In genomic region chr1:201481761-201482493, GRCh38 we compare ENCODE assay signal across 8 cellular contexts. TPM values are rescaled to one million over a fixed set of nuclear protein-coding genes. Genes with fewer than 3 reads are reported as not detected.
DNase-seq lines count a peak whose midpoint lies in the region; ATAC-seq, FAIRE-seq and TF ChIP-seq lines count a peak whose summit lies in the region.

No MANE protein-coding gene starts in this region.

- ATAC-seq in omental fat pad (ENCODE audit: low FRiP score): peak; percentile 82

- H3K4me1 ChIP-seq in SJCRH30 (peaks cover 43% of the 10 kb centered on the region), suprapubic skin (peaks cover 50% of the 10 kb centered on the region)

- H3K4me3 ChIP-seq in LNCaP clone FGC (ENCODE audit: low read depth, low read length) (no peak overlapping the region), SJCRH30 (peak overlapping the region; percentile 22), suprapubic skin (peak overlapping the region; percentile 40)

- TF ChIP-seq POLR2A in H54 (IDR thresholded peaks at IDR 0.05; ENCODE audit: low read depth, low read length): no peak
- no peak for TF ChIP-seq POLR2A in suprapubic skin (IDR thresholded peaks at IDR 0.05)

- peak; percentile 85 for DNase-seq in ELR (ENCODE audit: low read depth)
- DNase-seq in H54 (ENCODE audit: insufficient read length, low spot score): peak; percentile 93
- DNase-seq in LNCaP clone FGC (ENCODE audit: low read depth): no peak
- peak; percentile 91 to 95 for DNase-seq in SJCRH30
- peak; percentile 25 to 75 (median 55) for DNase-seq in activated naive CD4-positive, alpha-beta T cell (lab: John Stamatoyannopoulos, UW)
- DNase-seq in germinal center (ENCODE audit: low spot score): peak; percentile 90
- peak; percentile 70 for DNase-seq in omental fat pad (ENCODE audit: low spot score)
- peak; percentile 93 for DNase-seq in suprapubic skin (ENCODE audit: low spot score in 2 of 2)

- 9% methylated on average over 23 of the region's 35 CpGs for WGBS in suprapubic skin

- H3K27ac ChIP-seq in SJCRH30 (no peak overlapping the region; the same call in 1 of the 2 replicates), suprapubic skin (no peak overlapping the region)

- H3K36me3 ChIP-seq in SJCRH30 (peaks cover 2% of the 10 kb centered on the region; the same call in 1 of the 2 replicates), suprapubic skin (peaks cover 31% of the 10 kb centered on the region)

- no peak for FAIRE-seq in H54 (lab: Jason Lieb, UNC)

- no peak for TF ChIP-seq EP300 in suprapubic skin (IDR thresholded peaks at IDR 0.05)

- H3K9me3 ChIP-seq in SJCRH30 (replicated peaks) (no peaks in the 10 kb centered on the region), suprapubic skin (no peaks in the 10 kb centered on the region)

- H3K27me3 ChIP-seq in SJCRH30: no peaks in the 10 kb centered on the region
- H3K27me3 ChIP-seq in suprapubic skin: no peaks in the 10 kb centered on the region

- peak; percentile 94 for TF ChIP-seq CTCF in LNCaP clone FGC (IDR thresholded peaks at IDR 0.05; ENCODE audit: control insufficient read depth, extremely low read depth, insufficient read depth)
- peak in 1 of 3 donors; percentile 89 for TF ChIP-seq CTCF in omental fat pad (IDR thresholded peaks at IDR 0.05)
- TF ChIP-seq CTCF in suprapubic skin (IDR thresholded peaks at IDR 0.05): peak; percentile 85 to 88

RNA-seq across cellular contexts. Expression of gene PHLDA3, which starts 12.9 kb away (rescaled TPM):
- total RNA-seq in SJCRH30 (2014; rRNA removed; shearing (Covaris generic)): 30.8 and 33.9 TPM in 2 replicates
- 100 to 1,000 TPM in 3 of 4 donors, 10 to 100 TPM in 1; 95.2 to 392 (median 148) TPM for total RNA-seq in omental fat pad
- 10 to 100 TPM; 31.5 to 61.1 (median 44.5) TPM for total RNA-seq in suprapubic skin

RNA-seq across cellular contexts. Expression of gene CSRP1, which starts 25.0 kb away (rescaled TPM):
- 80.6 and 84.6 TPM in 2 replicates for total RNA-seq in SJCRH30 (2014; rRNA removed; shearing (Covaris generic))
- 100 to 1,000 TPM; 258 to 670 (median 416) TPM for total RNA-seq in omental fat pad
- total RNA-seq in suprapubic skin: 100 to 1,000 TPM; 379 to 436 (median 414) TPM

RNA-seq across cellular contexts. Expression of gene NAV1, which starts 57.0 kb away (rescaled TPM):
- total RNA-seq in SJCRH30 (2014; rRNA removed; shearing (Covaris generic)): 63.8 and 68.2 TPM in 2 replicates
- total RNA-seq in omental fat pad (10 to 100 TPM; 26.0 to 84.1 (median 67.6) TPM), suprapubic skin (10 to 100 TPM; 17.4 to 36.9 (median 25.5) TPM)
